In the genomic region with DNA sequence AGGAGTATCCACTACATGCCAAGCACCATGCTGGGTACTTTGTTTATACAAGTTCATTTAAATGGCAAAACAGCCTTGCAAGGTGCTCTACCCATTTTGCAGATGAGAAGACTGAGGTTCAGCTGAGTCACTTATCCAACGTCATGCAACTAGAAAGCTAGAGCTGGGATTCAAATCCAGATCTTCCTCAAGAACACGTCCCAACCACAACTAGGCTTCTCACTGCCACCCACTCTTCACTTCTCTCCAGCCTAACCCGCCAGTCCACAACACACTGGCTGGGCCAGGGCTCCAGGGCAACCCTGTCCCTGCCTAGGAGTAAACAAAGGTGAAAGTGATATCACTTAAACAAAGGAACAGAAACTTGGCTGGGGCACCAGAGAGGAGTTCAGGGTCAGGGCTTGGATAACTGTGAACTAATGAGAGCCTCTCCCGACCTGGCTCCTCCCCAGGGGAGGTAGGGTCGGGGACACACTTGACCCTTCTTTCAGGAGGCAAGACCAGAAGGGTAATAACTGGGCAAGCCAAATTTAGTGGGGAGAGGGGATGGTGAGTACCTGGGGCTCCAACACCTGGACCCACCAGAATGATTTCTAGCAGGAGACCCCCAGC, we compare ENCODE assay signal across 1 cellular context.
TF ChIP-seq lines count a peak whose summit lies in the region.

No MANE protein-coding gene starts in this region.

TF ChIP-seq in GM12878, 131 proteins besides CTCF, POLR2A, EP300 and RAD21:
- no peak for TF ChIP-seq SIX5 (IDR thresholded peaks at IDR 0.05; ENCODE audit: low read depth, low read length, severe bottlenecking)
- no peak for TF ChIP-seq MLLT1 (IDR thresholded peaks at IDR 0.05)
- no peak for TF ChIP-seq ZNF24 (IDR thresholded peaks at IDR 0.05)
- TF ChIP-seq SIN3A (IDR thresholded peaks at IDR 0.05; ENCODE audit: low read depth, low read length), result no peak
- TF ChIP-seq, protein P1, sequence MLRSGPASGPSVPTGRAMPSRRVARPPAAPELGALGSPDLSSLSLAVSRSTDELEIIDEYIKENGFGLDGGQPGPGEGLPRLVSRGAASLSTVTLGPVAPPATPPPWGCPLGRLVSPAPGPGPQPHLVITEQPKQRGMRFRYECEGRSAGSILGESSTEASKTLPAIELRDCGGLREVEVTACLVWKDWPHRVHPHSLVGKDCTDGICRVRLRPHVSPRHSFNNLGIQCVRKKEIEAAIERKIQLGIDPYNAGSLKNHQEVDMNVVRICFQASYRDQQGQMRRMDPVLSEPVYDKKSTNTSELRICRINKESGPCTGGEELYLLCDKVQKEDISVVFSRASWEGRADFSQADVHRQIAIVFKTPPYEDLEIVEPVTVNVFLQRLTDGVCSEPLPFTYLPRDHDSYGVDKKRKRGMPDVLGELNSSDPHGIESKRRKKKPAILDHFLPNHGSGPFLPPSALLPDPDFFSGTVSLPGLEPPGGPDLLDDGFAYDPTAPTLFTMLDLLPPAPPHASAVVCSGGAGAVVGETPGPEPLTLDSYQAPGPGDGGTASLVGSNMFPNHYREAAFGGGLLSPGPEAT (IDR thresholded peaks at IDR 0.05; ENCODE audit: low read depth), result no peak
- no peak for TF ChIP-seq BACH1 (IDR thresholded peaks at IDR 0.05; ENCODE audit: borderline replicate concordance)
- no peak for TF ChIP-seq CBFB (IDR thresholded peaks at IDR 0.05; ENCODE audit: low read depth)
- no peak for TF ChIP-seq NFYA (IDR thresholded peaks at IDR 0.05; ENCODE audit: borderline replicate concordance, low read depth, low read length)
- TF ChIP-seq, protein P2, sequence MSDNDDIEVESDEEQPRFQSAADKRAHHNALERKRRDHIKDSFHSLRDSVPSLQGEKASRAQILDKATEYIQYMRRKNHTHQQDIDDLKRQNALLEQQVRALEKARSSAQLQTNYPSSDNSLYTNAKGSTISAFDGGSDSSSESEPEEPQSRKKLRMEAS (IDR thresholded peaks at IDR 0.05; ENCODE audit: low read depth, low read length), result no peak
- TF ChIP-seq SUPT20H (IDR thresholded peaks at IDR 0.05; ENCODE audit: borderline replicate concordance, control insufficient read depth, low read depth, low read length), result no peak
- no peak for TF ChIP-seq PAX5 (IDR thresholded peaks at IDR 0.05; ENCODE audit: borderline replicate concordance, low read depth, low read length)
- no peak for TF ChIP-seq NR2F1 (conservative IDR thresholded peaks at IDR 0.05)
- TF ChIP-seq TCF7 (IDR thresholded peaks at IDR 0.05; ENCODE audit: borderline replicate concordance), result no peak
- TF ChIP-seq, protein P3, sequence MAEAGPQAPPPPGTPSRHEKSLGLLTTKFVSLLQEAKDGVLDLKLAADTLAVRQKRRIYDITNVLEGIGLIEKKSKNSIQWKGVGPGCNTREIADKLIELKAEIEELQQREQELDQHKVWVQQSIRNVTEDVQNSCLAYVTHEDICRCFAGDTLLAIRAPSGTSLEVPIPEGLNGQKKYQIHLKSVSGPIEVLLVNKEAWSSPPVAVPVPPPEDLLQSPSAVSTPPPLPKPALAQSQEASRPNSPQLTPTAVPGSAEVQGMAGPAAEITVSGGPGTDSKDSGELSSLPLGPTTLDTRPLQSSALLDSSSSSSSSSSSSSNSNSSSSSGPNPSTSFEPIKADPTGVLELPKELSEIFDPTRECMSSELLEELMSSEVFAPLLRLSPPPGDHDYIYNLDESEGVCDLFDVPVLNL (IDR thresholded peaks at IDR 0.05; ENCODE audit: low read depth, low read length), result no peak
- TF ChIP-seq ZNF217 (IDR thresholded peaks at IDR 0.05), result no peak; the same call in 1 of the 2 replicates
- no peak for TF ChIP-seq ESRRA (IDR thresholded peaks at IDR 0.05; ENCODE audit: low read length)
